1 cellular context compared by ENCODE assay signal in the genomic region with DNA sequence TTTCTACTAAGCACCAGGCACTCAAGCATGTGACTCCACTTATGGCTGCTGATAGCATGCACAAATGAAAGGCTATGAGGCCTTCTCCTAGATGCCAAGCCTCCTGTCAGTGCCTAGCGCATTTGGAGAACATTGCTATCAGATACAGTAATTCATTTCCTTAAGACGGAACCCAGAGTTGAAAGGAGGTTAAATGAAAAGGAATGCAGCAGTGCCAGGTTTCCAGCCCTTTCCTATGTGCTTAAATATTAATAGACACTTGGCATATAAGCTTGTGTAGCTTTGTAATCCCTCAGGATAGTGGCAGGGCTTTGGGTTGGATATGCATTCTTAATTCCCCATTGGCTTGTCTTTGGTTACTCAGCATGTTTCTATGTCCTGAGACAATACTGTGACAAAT.
TF ChIP-seq lines count a peak whose summit lies in the region.

No MANE protein-coding gene starts in this region.

TF ChIP-seq in SK-N-SH treated with all-trans-retinoic acid at 6 μM for 48 hours, 23 proteins besides CTCF, POLR2A, EP300 and RAD21 (continued from another document):
- TF ChIP-seq, protein P1, sequence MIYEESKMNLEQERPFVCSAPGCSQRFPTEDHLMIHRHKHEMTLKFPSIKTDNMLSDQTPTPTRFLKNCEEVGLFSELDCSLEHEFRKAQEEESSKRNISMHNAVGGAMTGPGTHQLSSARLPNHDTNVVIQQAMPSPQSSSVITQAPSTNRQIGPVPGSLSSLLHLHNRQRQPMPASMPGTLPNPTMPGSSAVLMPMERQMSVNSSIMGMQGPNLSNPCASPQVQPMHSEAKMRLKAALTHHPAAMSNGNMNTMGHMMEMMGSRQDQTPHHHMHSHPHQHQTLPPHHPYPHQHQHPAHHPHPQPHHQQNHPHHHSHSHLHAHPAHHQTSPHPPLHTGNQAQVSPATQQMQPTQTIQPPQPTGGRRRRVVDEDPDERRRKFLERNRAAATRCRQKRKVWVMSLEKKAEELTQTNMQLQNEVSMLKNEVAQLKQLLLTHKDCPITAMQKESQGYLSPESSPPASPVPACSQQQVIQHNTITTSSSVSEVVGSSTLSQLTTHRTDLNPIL (CRISPR knock-in tag; IDR thresholded peaks at IDR 0.05; ENCODE audit: low read depth): no peak
- TF ChIP-seq CSDC2 (CRISPR knock-in tag; IDR thresholded peaks at IDR 0.05) (no peak), BACH2 (CRISPR knock-in tag; IDR thresholded peaks at IDR 0.05; ENCODE audit: borderline replicate concordance) (no peak), ZNF8 (CRISPR knock-in tag; IDR thresholded peaks at IDR 0.05) (no peak), ZFP3 (CRISPR knock-in tag; IDR thresholded peaks at IDR 0.05) (no peak)
